10 cellular contexts compared by ENCODE assay signal in the genomic region with DNA sequence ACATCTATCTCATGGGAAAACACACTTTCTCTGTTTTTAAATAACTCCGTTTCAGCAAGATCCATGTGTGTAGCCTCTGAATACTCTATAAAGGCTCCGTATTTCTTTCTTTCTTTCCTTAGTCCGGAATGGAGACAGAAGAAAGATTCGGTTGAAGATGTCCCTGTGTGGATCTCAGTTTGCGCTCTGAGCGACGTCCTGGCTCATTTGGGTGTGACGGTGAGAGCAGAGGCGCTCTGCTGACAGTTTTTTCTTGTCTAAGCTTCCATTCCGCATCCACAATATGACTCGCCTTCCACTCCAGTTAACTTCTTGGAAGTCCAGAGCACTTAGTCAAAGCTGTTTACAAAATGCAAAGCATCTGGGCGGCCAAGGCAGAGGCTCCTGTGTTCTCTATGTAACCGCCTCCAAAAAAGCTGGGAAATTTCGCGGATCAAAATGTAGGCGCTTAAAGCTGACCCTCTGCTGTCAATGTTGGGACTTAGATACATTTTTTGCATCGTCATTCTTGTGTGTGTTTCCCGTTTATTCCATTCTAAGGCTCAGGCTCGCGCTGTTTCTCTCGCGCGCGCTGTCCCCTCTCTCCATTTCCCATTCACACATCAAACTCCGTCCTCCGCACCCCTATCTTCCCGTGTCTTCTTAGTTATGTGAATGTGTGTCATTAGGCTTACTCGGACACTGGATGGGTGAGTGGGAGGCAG. TPM values are rescaled to one million over a fixed set of nuclear protein-coding genes. Genes with fewer than 3 reads are reported as not detected.
DNase-seq lines count a peak whose midpoint lies in the region; ATAC-seq and TF ChIP-seq lines count a peak whose summit lies in the region.
"Had no signal": no experiment of that assay in that cellular context is flagged by ENCODE, and none has a peak within 500 bp of the region (broad histone marks: within the 10 kb centered on the region; RNA-seq: fewer than 3 reads in every experiment).

No MANE protein-coding gene starts in this region.

- H4K8ac ChIP-seq in trophoblast cell (ENCODE audit: low read depth, low read length): no peak overlapping the region

- no peak overlapping the region for H2BK120ac ChIP-seq in trophoblast cell (ENCODE audit: insufficient read depth, low read length, poor library complexity)

- peaks cover 24% of the 10 kb centered on the region for H3K9me3 Mint-ChIP-seq in glutamatergic neuron (ENCODE audit: unreplicated experiment)

- H3K14ac ChIP-seq in trophoblast cell (ENCODE audit: low read length): no peak overlapping the region

- no CpG with 5 or more reads among the region's 28 CpGs for WGBS in trophoblast cell (ENCODE audit: extremely low coverage, insufficient coverage, insufficient read length)

- no peak overlapping the region for H3K9ac ChIP-seq in trophoblast cell (ENCODE audit: low read length)

- H3K79me2 ChIP-seq in trophoblast cell (ENCODE audit: control insufficient read depth, insufficient read depth, low read length, poor library complexity): peaks cover 5% of the 10 kb centered on the region

- no peak overlapping the region for H3K23ac ChIP-seq in trophoblast cell (ENCODE audit: low read length)

- H2BK5ac ChIP-seq in trophoblast cell (ENCODE audit: low read depth, low read length, poor library complexity): no peak overlapping the region

- H3K4me2 ChIP-seq in trophoblast cell (ENCODE audit: low read length): peak overlapping the region; percentile 82

- H3K18ac ChIP-seq in trophoblast cell (ENCODE audit: low read length): no peak overlapping the region

- peaks cover 12% of the 10 kb centered on the region for H3K79me1 ChIP-seq in trophoblast cell (ENCODE audit: low read length)

- H3K9me3 ChIP-seq in trophoblast cell (ENCODE audit: insufficient read depth, low read depth, low read length): peaks cover 2% of the 10 kb centered on the region

- no peaks in the 10 kb centered on the region for H3K36me3 ChIP-seq in trophoblast cell (ENCODE audit: control insufficient read depth in 1 of 2, insufficient read depth in 2 of 2, low read length in 2 of 2)

- H4K12ac ChIP-seq in trophoblast cell (ENCODE audit: low read depth, low read length): no peak overlapping the region

- H3K27me3 Mint-ChIP-seq in glutamatergic neuron (ENCODE audit: unreplicated experiment): peaks cover 21% of the 10 kb centered on the region

- H3K4me1 ChIP-seq in trophoblast cell (ENCODE audit: control insufficient read depth in 1 of 2, insufficient read depth in 2 of 2, low read length in 2 of 2): peaks cover 8 to 16% of the 10 kb centered on the region in 2 experiments

- no peak overlapping the region for H4K91ac ChIP-seq in trophoblast cell (ENCODE audit: low read depth, low read length)

- H3K4me1 Mint-ChIP-seq in glutamatergic neuron (ENCODE audit: low read depth, unreplicated experiment): peaks cover 20% of the 10 kb centered on the region

- H2BK12ac ChIP-seq in trophoblast cell (ENCODE audit: low read length): no peak overlapping the region

- ATAC-seq in GM18498 (IDR thresholded peaks at IDR 0.05; ENCODE audit: unreplicated experiment): no peak

- H3K4ac ChIP-seq in trophoblast cell (ENCODE audit: low read depth, low read length): no peak overlapping the region

- H3K4me3 ChIP-seq in trophoblast cell (ENCODE audit: low read depth, low read length): peak overlapping the region; percentile 64

- no peaks in the 10 kb centered on the region for H3K36me3 Mint-ChIP-seq in glutamatergic neuron (ENCODE audit: unreplicated experiment)
- H3K36me3 Mint-ChIP-seq: activated naive CD8-positive, alpha-beta T cell treated with anti-CD3 and anti-CD28 coated beads, Interleukin-2, amount 10 ng/mL, durations not matched to agents 7 days and 5 days had no signal

- TF ChIP-seq CTCF in VCaP (conservative IDR thresholded peaks at IDR 0.05) (peak; percentile 45), glutamatergic neuron (IDR thresholded peaks at IDR 0.05; ENCODE audit: partially characterized antibody, unreplicated experiment) (no peak)

- DNase-seq in EH (ENCODE audit: low read depth) (peak; percentile 80), glutamatergic neuron (peak; percentile 20), trophoblast cell (peak in 1 of 2 donors; percentile 10), 8988T (no peak), NCI-H1417 (lab: John Stamatoyannopoulos, UW) (no peak)
- DNase-seq in stimulated activated CD4-positive, alpha-beta T cell treated with anti-CD3 and anti-CD28 coated beads, Interleukin-2, amount 100 ng/mL, for 48 hours: no peak
- DNase-seq: activated naive CD8-positive, alpha-beta T cell treated with anti-CD3 and anti-CD28 coated beads, Interleukin-2, amount 10 ng/mL, durations not matched to agents 7 days and 5 days; NCI-H1417 treated with DMSO at 0.1 percent for 48 hours had no signal

- H3K27me3 ChIP-seq in trophoblast cell (ENCODE audit: insufficient read depth, low read length): peaks cover 29% of the 10 kb centered on the region

- peak overlapping the region; percentile 99 for H3K4me3 Mint-ChIP-seq in glutamatergic neuron (ENCODE audit: unreplicated experiment)
- H3K4me3 Mint-ChIP-seq: activated naive CD8-positive, alpha-beta T cell treated with anti-CD3 and anti-CD28 coated beads, Interleukin-2, amount 10 ng/mL, durations not matched to agents 7 days and 5 days had no signal

- peak overlapping the region; percentile 60 for H3K27ac Mint-ChIP-seq in glutamatergic neuron (ENCODE audit: unreplicated experiment)
- H3K27ac Mint-ChIP-seq: activated naive CD8-positive, alpha-beta T cell treated with anti-CD3 and anti-CD28 coated beads, Interleukin-2, amount 10 ng/mL, durations not matched to agents 7 days and 5 days had no signal

- H2AK5ac ChIP-seq in trophoblast cell (ENCODE audit: low read length): no peak overlapping the region

- no peak overlapping the region for H2AFZ ChIP-seq in trophoblast cell (ENCODE audit: insufficient read depth, low read length, poor library complexity)

- H3K27ac ChIP-seq in VCaP (no peak overlapping the region), trophoblast cell (ENCODE audit: low read depth, low read length) (no peak overlapping the region)

RNA-seq across cellular contexts. Expression of a gene that starts 0.9 kb away (rescaled TPM):
- 69.6 TPM for total RNA-seq in glutamatergic neuron (ENCODE audit: unreplicated experiment)
- 8.1 and 8.3 TPM in 2 replicates for polyA plus RNA-seq in trophoblast cell (2013)
- total RNA-seq: activated naive CD8-positive, alpha-beta T cell treated with anti-CD3 and anti-CD28 coated beads, Interleukin-2, amount 10 ng/mL, durations not matched to agents 7 days and 5 days had no signal

Comparison
In these comparisons a context has a peak if more than half of its experiments do, and no peak if none do; other contexts are left out.
1. DNase-seq: peak in EH (single experiment) and glutamatergic neuron (single experiment); none in 8988T (single experiment), stimulated activated CD4-positive, alpha-beta T cell treated with anti-CD3 and anti-CD28 coated beads, Interleukin-2, amount 100 ng/mL, for 48 hours (0 of 2) and NCI-H1417 (0 of 3).